In genomic region chr16:58465817-58466216, GRCh38 we compare ENCODE assay signal across 19 cellular contexts.
"Had no signal": no experiment of that assay in that cellular context is flagged by ENCODE, and none has a peak within 500 bp of the region (broad histone marks: within the 10 kb centered on the region; RNA-seq: fewer than 3 reads in every experiment).

No MANE protein-coding gene starts in this region.

- H3K4me3 Mint-ChIP-seq: activated CD4-positive, alpha-beta T cell treated with anti-CD3 and anti-CD28 coated beads for 36 hours; activated T-helper 1 cell treated with anti-CD3 and anti-CD28 coated beads, Interleukin-12 subunit alpha, Interleukin-12 subunit beta, Interleukin-2, Interleukin-4 antibody, amounts not matched to agents 30 ng/mL and 10 ng/mL and 1 ng/mL, durations not matched to agents 14 hours and 24 hours and 36 hours; T-helper 2 cell treated with Interferon-gamma antibody and Interleukin-4, amounts not matched to agents 5 μg/mL and 100 μg/mL, for 36 hours had no signal

- H3K27ac Mint-ChIP-seq: activated CD4-positive, alpha-beta T cell treated with anti-CD3 and anti-CD28 coated beads for 36 hours; activated naive CD8-positive, alpha-beta T cell; activated T-helper 1 cell treated with anti-CD3 and anti-CD28 coated beads, Interleukin-12 subunit alpha, Interleukin-12 subunit beta, Interleukin-2, Interleukin-4 antibody, amounts not matched to agents 30 ng/mL and 10 ng/mL and 1 ng/mL, durations not matched to agents 14 hours and 24 hours and 36 hours; effector memory CD8-positive, alpha-beta T cell; naive thymus-derived CD4-positive, alpha-beta T cell; T-helper 2 cell treated with Interferon-gamma antibody and Interleukin-4, amounts not matched to agents 5 μg/mL and 100 μg/mL, for 36 hours had no signal

- H3K27me3 ChIP-seq: uterus had no signal

- H3K36me3 Mint-ChIP-seq: activated naive CD8-positive, alpha-beta T cell; naive thymus-derived CD4-positive, alpha-beta T cell had no signal

- DNase-seq: activated CD4-positive, alpha-beta T cell treated with anti-CD3 and anti-CD28 coated beads for 36 hours; activated CD4-positive, alpha-beta T cell treated with anti-CD3 and anti-CD28 coated beads, Interleukin-2, amount 50 U/mL, for 48 hours; activated T-cell treated with anti-CD3 and anti-CD28 coated beads for 4 hours; amniotic stem cell; dermis blood vessel endothelial cell; effector memory CD8-positive, alpha-beta T cell; hypothalamus; left lung; mesendoderm; naive thymus-derived CD4-positive, alpha-beta T cell; stimulated activated CD4-positive, alpha-beta T cell treated with anti-CD3 and anti-CD28 coated beads, Interleukin-12 subunit alpha, Interleukin-12 subunit beta, amount 100 ng/mL, for 4 hours; stimulated activated CD4-positive, alpha-beta T cell treated with anti-CD3 and anti-CD28 coated beads, Interleukin-1b, Interleukin-23, amount 100 ng/mL, for 48 hours; stimulated activated naive CD4-positive, alpha-beta T cell treated with Interleukin-2 at 50 U/mL for 16 hours; tibial artery; uterus had no signal

- H3K9me3 ChIP-seq: left lung, tibial artery, uterus had no signal

- H3K36me3 ChIP-seq: cardiac muscle cell, left lung, tibial artery, uterus had no signal

- H3K4me1 ChIP-seq: uterus had no signal

- ATAC-seq: activated CD4-positive, alpha-beta T cell treated with anti-CD3 and anti-CD28 coated beads for 36 hours; effector memory CD8-positive, alpha-beta T cell; left lung; naive thymus-derived CD4-positive, alpha-beta T cell had no signal

- H3K9me3 Mint-ChIP-seq: activated T-helper 1 cell treated with anti-CD3 and anti-CD28 coated beads, Interleukin-12 subunit alpha, Interleukin-12 subunit beta, Interleukin-2, Interleukin-4 antibody, amounts not matched to agents 30 ng/mL and 10 ng/mL and 1 ng/mL, durations not matched to agents 14 hours and 24 hours and 36 hours; effector memory CD8-positive, alpha-beta T cell; naive thymus-derived CD4-positive, alpha-beta T cell; T-helper 2 cell treated with Interferon-gamma antibody and Interleukin-4, amounts not matched to agents 5 μg/mL and 100 μg/mL, for 36 hours had no signal

- H3K27ac ChIP-seq: cardiac muscle cell, left lung, tibial artery had no signal

- H3K4me3 ChIP-seq: tibial artery had no signal
